ENCODE assay signal across 10 cellular contexts in genomic region chr5:52356311-52356918, GRCh38.
DNase-seq lines count a peak whose midpoint lies in the region; ATAC-seq and TF ChIP-seq lines count a peak whose summit lies in the region.
"Had no signal": no experiment of that assay in that cellular context is flagged by ENCODE, and none has a peak within 500 bp of the region (broad histone marks: within the 10 kb centered on the region; RNA-seq: fewer than 3 reads in every experiment).

No MANE protein-coding gene starts in this region.

- H3K27me3 Mint-ChIP-seq in activated CD8-positive, alpha-beta memory T cell treated with anti-CD3 and anti-CD28 coated beads, Interleukin-2, amount 10 ng/mL, durations not matched to agents 7 days and 5 days, result no peaks in the 10 kb centered on the region

- no peaks in the 10 kb centered on the region for H3K4me1 ChIP-seq in testis

- CTCF ChIA-PET in activated CD8-positive, alpha-beta memory T cell treated with anti-CD3 and anti-CD28 coated beads, Interleukin-2, amount 10 ng/mL, durations not matched to agents 7 days and 5 days (lab: Charles Lee), result interaction anchor here (0.9 kb wide), 1 partner anchor 1390 kb away, joined by 3 read pairs; no protein-coding TSS in a partner anchor

- TF ChIP-seq POLR2A in testis (IDR thresholded peaks at IDR 0.05), result no peak

- no peak overlapping the region for H3K4me2 ChIP-seq in SU-DHL-6 (ENCODE audit: low read depth, low read length, poor library complexity, severe bottlenecking)

- no peak overlapping the region for H3K27ac Mint-ChIP-seq in activated CD8-positive, alpha-beta memory T cell treated with anti-CD3 and anti-CD28 coated beads, Interleukin-2, amount 10 ng/mL, durations not matched to agents 7 days and 5 days

- H3K27me3 ChIP-seq in SU-DHL-6 (ENCODE audit: low read length), result no peaks in the 10 kb centered on the region
- no peaks in the 10 kb centered on the region for H3K27me3 ChIP-seq in testis

- H4K20me1 ChIP-seq in SU-DHL-6 (ENCODE audit: low read depth, low read length), result no peaks in the 10 kb centered on the region

- TF ChIP-seq CTCF in SU-DHL-6 (IDR thresholded peaks at IDR 0.05; ENCODE audit: insufficient read depth, low read length, poor library complexity, severe bottlenecking), result peak; percentile 27
- TF ChIP-seq CTCF in testis (IDR thresholded peaks at IDR 0.05), result peak in 1 of 3 experiments; percentile 64

- H3K9me3 Mint-ChIP-seq in activated CD8-positive, alpha-beta memory T cell treated with anti-CD3 and anti-CD28 coated beads, Interleukin-2, amount 10 ng/mL, durations not matched to agents 7 days and 5 days (ENCODE audit: low read depth), result no peaks in the 10 kb centered on the region

- H3K9ac ChIP-seq in SU-DHL-6 (ENCODE audit: low read length), result no peak overlapping the region

- H2AFZ ChIP-seq in SU-DHL-6 (ENCODE audit: low read depth, low read length, severe bottlenecking), result no peak overlapping the region

- H3K36me3 Mint-ChIP-seq in activated CD8-positive, alpha-beta memory T cell treated with anti-CD3 and anti-CD28 coated beads, Interleukin-2, amount 10 ng/mL, durations not matched to agents 7 days and 5 days, result no peaks in the 10 kb centered on the region

- 35 to 45% methylated on average over 3 of the region's 3 CpGs for WGBS in testis, 2 donors

- no peak overlapping the region for H3K4me3 ChIP-seq in SU-DHL-6 (ENCODE audit: insufficient read depth, low read length, poor library complexity, severe bottlenecking)
- no peak overlapping the region for H3K4me3 ChIP-seq in testis

- no peak overlapping the region for H3K4me3 Mint-ChIP-seq in activated CD8-positive, alpha-beta memory T cell treated with anti-CD3 and anti-CD28 coated beads, Interleukin-2, amount 10 ng/mL, durations not matched to agents 7 days and 5 days

- no peaks in the 10 kb centered on the region for H3K9me2 ChIP-seq in SU-DHL-6 (replicated peaks; ENCODE audit: insufficient read depth, low read length)

- no peaks in the 10 kb centered on the region for H3K9me3 ChIP-seq in SU-DHL-6 (ENCODE audit: insufficient read depth, low read length)
- no peaks in the 10 kb centered on the region for H3K9me3 ChIP-seq in testis

- H3K36me3 ChIP-seq in SU-DHL-6 (ENCODE audit: low read length), result no peaks in the 10 kb centered on the region
- H3K36me3 ChIP-seq in testis (ENCODE audit: low read depth, missing control alignments), result no peaks in the 10 kb centered on the region

- DNase-seq in DMS53 (lab: John Stamatoyannopoulos, UW), result peak; percentile 64
- peak; percentile 5 for DNase-seq in M059J (ENCODE audit: low read depth)
- DNase-seq in left kidney (ENCODE audit: low read depth, low spot score), result peak; percentile 49
- no peak for DNase-seq in HuH-7.5 (ENCODE audit: low spot score)
- DNase-seq in testis, result no peak
- DNase-seq in activated CD8-positive, alpha-beta memory T cell treated with anti-CD3 and anti-CD28 coated beads, Interleukin-2, amount 10 ng/mL, durations not matched to agents 7 days and 5 days, result no peak
- DNase-seq: T-helper 1 cell had no signal

- intact Hi-C loops in testis (cut with DNase I; ENCODE audit: low total_unique reads), result no loop called here

- H3F3A ChIP-seq in SU-DHL-6 (ENCODE audit: insufficient read depth), result no peaks in the 10 kb centered on the region

- no peaks in the 10 kb centered on the region for H3K4me1 Mint-ChIP-seq in activated CD8-positive, alpha-beta memory T cell treated with anti-CD3 and anti-CD28 coated beads, Interleukin-2, amount 10 ng/mL, durations not matched to agents 7 days and 5 days

- no peak overlapping the region for H3K27ac ChIP-seq in SU-DHL-6 (ENCODE audit: low read depth, low read length)
- H3K27ac ChIP-seq in testis, result no peak overlapping the region
- H3K27ac ChIP-seq: epithelial cell of prostate had no signal

- no peaks in the 10 kb centered on the region for H3K79me2 ChIP-seq in SU-DHL-6 (ENCODE audit: insufficient read depth, low read length)

- no peak for ATAC-seq in GM21529 (IDR thresholded peaks at IDR 0.05; ENCODE audit: unreplicated experiment)
- no peak for ATAC-seq in activated CD8-positive, alpha-beta memory T cell treated with anti-CD3 and anti-CD28 coated beads, Interleukin-2, amount 10 ng/mL, durations not matched to agents 7 days and 5 days

Comparison
In these comparisons a context has a peak if more than half of its experiments do, and no peak if none do; other contexts are left out.
1. DNase-seq: peak in DMS53 (single experiment), M059J (single experiment) and left kidney (single experiment); none in HuH-7.5 (single experiment), testis (single experiment) and activated CD8-positive, alpha-beta memory T cell treated with anti-CD3 and anti-CD28 coated beads, Interleukin-2, amount 10 ng/mL, durations not matched to agents 7 days and 5 days (single experiment).